Comparison of ENCODE assay signal across 28 cellular contexts in the genomic region with DNA sequence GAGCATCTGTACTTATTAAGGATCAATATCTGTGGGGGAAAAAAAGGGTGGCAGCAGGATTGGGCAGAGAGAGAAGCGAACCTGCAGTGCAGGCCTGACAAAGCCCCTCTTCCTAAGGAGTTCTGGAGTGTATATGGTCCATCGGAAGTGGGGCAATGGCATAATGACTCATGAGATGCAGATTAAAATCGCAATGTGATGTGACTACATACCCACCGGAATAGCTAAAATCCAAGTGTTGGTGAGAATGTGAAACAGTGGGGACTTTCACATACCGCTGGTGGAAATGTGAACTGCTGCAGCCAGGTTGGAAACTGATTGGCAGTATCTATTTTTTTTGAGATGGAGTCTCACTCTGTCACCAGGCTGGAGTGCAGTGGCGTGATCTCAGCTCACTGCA. TPM values are rescaled to one million over a fixed set of nuclear protein-coding genes. Genes with fewer than 3 reads are reported as not detected.
"Had no signal": no experiment of that assay in that cellular context is flagged by ENCODE, and none has a peak within 500 bp of the region (broad histone marks: within the 10 kb centered on the region; RNA-seq: fewer than 3 reads in every experiment).

No MANE protein-coding gene starts in this region.

- H3K4me3 ChIP-seq: breast epithelium, colonic mucosa, PC-9, SK-N-MC had no signal

- H3K4me2 ChIP-seq: PC-9 had no signal

- H3K36me3 ChIP-seq: breast epithelium, colonic mucosa had no signal

- H3K27ac ChIP-seq: breast epithelium, colonic mucosa, PC-9, SK-N-MC had no signal

- H2AFZ ChIP-seq: PC-9 had no signal

- H3K27me3 ChIP-seq: breast epithelium, colonic mucosa had no signal

- ATAC-seq: activated CD4-positive, CD25-positive, alpha-beta regulatory T cell treated with anti-CD3 and anti-CD28 coated beads, Interleukin-2, amount 50 U/mL, for 24 hours; activated CD8-positive, alpha-beta T cell treated with anti-CD3 and anti-CD28 coated beads for 36 hours; activated T-cell treated with anti-CD3 and anti-CD28 coated beads, Interleukin-2, amount 50 U/mL, for 72 hours; T-cell had no signal

- H3K4me1 ChIP-seq: breast epithelium, colonic mucosa had no signal

- DNase-seq: activated CD4-positive, alpha-beta T cell treated with anti-CD3 and anti-CD28 coated beads for 4 hours; activated CD8-positive, alpha-beta memory T cell treated with anti-CD3 and anti-CD28 coated beads, Interleukin-2, amount 50 U/mL, for 4 hours; activated CD8-positive, alpha-beta T cell treated with anti-CD3 and anti-CD28 coated beads for 36 hours; activated gamma-delta T cell treated with Interleukin-2 at 50 U/mL for 16 hours; activated naive CD4-positive, alpha-beta T cell treated with anti-CD3 and anti-CD28 coated beads, Interleukin-2, amount 10 ng/mL, durations not matched to agents 7 days and 5 days; activated naive CD8-positive, alpha-beta T cell treated with anti-CD3 and anti-CD28 coated beads for 36 hours; activated T-cell treated with anti-CD3 and anti-CD28 coated beads, Interleukin-2, amount 50 U/mL, for 72 hours; aorta; caudate nucleus; colonic mucosa; KG1; NCI-H1092; NCI-H1417; NCI-H1930; NCI-H2171; NCI-H2227 treated with DMSO at 0.1 percent for 48 hours; NCI-H446 treated with DMSO at 0.1 percent for 48 hours; NCI-H524 treated with DMSO at 0.1 percent for 48 hours; NCI-H774; PC-9; SIG-M5; T-cell; T-helper 2 cell; T1000 had no signal

- H3K9me3 ChIP-seq: breast epithelium, colonic mucosa had no signal

RNA-seq across cellular contexts. Expression of a gene that starts 43.4 kb away (rescaled TPM):
- total RNA-seq: MCF 10A, PC-9 had no signal
